13 cellular contexts compared by ENCODE assay signal in genomic region chr22:42520663-42521546, GRCh38. TPM values are rescaled to one million over a fixed set of nuclear protein-coding genes. Genes with fewer than 3 reads are reported as not detected.
DNase-seq lines count a peak whose midpoint lies in the region; ATAC-seq and TF ChIP-seq lines count a peak whose summit lies in the region.
"Had no signal": no experiment of that assay in that cellular context is flagged by ENCODE, and none has a peak within 500 bp of the region (broad histone marks: within the 10 kb centered on the region; RNA-seq: fewer than 3 reads in every experiment).

No MANE protein-coding gene starts in this region.

- DNase-seq in activated CD4-positive, alpha-beta T cell treated with anti-CD3 and anti-CD28 coated beads, Interleukin-2, amount 10 ng/mL, durations not matched to agents 7 days and 5 days, result no peak
- no peak for DNase-seq in activated CD4-positive, alpha-beta T cell treated with anti-CD3 and anti-CD28 coated beads, Interleukin-2, amount 50 U/mL, for 4 hours
- DNase-seq in T-helper 17 cell (no peak), immature natural killer cell (no peak), smooth muscle cell (lab: John Stamatoyannopoulos, UW; ENCODE audit: unreplicated experiment) (no peak), nucleus accumbens (lab: John Stamatoyannopoulos, UW) (no peak), AG08395 (ENCODE audit: low spot score) (no peak)
- DNase-seq: activated gamma-delta T cell, DMS 273 treated with DMSO at 0.1 percent for 48 hours, RPMI8226, thyroid gland had no signal

- ATAC-seq in T-helper 17 cell (no peak), GM18505 (IDR thresholded peaks at IDR 0.05; ENCODE audit: unreplicated experiment) (no peak)

- H3K4me2 ChIP-seq in smooth muscle cell, result peak overlapping the region; percentile 85

- peaks cover 13% of the 10 kb centered on the region for H3K4me1 Mint-ChIP-seq in activated CD4-positive, alpha-beta T cell treated with anti-CD3 and anti-CD28 coated beads, Interleukin-2, amount 10 ng/mL, durations not matched to agents 7 days and 5 days
- peaks cover 9% of the 10 kb centered on the region for H3K4me1 Mint-ChIP-seq in T-helper 17 cell
- H3K4me1 Mint-ChIP-seq in immature natural killer cell, result peaks cover 14 to 16% of the 10 kb centered on the region in 2 donors

- peaks cover 6% of the 10 kb centered on the region for H3K36me3 Mint-ChIP-seq in activated CD4-positive, alpha-beta T cell treated with anti-CD3 and anti-CD28 coated beads, Interleukin-2, amount 10 ng/mL, durations not matched to agents 7 days and 5 days (ENCODE audit: low read depth)
- H3K36me3 Mint-ChIP-seq in T-helper 17 cell (ENCODE audit: low read depth) (no peaks in the 10 kb centered on the region), immature natural killer cell (no peaks in the 10 kb centered on the region)

- no peak for TF ChIP-seq CTCF in smooth muscle cell (IDR thresholded peaks at IDR 0.05; ENCODE audit: borderline replicate concordance, insufficient read depth, poor library complexity, severe bottlenecking)

- H3K9me3 ChIP-seq in T-helper 17 cell (ENCODE audit: control insufficient read depth, low read length, poor library complexity, severe bottlenecking) (no peaks in the 10 kb centered on the region), smooth muscle cell (replicated peaks; ENCODE audit: low read depth) (no peaks in the 10 kb centered on the region)
- H3K9me3 ChIP-seq: A549, thyroid gland had no signal

- H3K27me3 ChIP-seq in smooth muscle cell (ENCODE audit: low read depth), result no peaks in the 10 kb centered on the region
- H3K27me3 ChIP-seq: thyroid gland had no signal

- CTCF ChIA-PET in activated CD4-positive, alpha-beta T cell treated with anti-CD3 and anti-CD28 coated beads, Interleukin-2, amount 10 ng/mL, durations not matched to agents 7 days and 5 days (lab: Charles Lee), result interaction anchor here (1.6 kb wide), 1 partner anchor 13 kb away, joined by 4 read pairs; no protein-coding TSS in a partner anchor

- no peaks in the 10 kb centered on the region for H3K27me3 Mint-ChIP-seq in activated CD4-positive, alpha-beta T cell treated with anti-CD3 and anti-CD28 coated beads, Interleukin-2, amount 10 ng/mL, durations not matched to agents 7 days and 5 days
- H3K27me3 Mint-ChIP-seq in T-helper 17 cell (no peaks in the 10 kb centered on the region), immature natural killer cell (ENCODE audit: low read depth in 3 of 3) (peaks cover 2 to 9% (median 2%) of the 10 kb centered on the region in 3 donors)

- peaks cover 26% of the 10 kb centered on the region for H3K79me2 ChIP-seq in smooth muscle cell (ENCODE audit: low read depth)

- H3K9ac ChIP-seq in smooth muscle cell (ENCODE audit: low read depth), result no peak overlapping the region

- no peaks in the 10 kb centered on the region for H3K36me3 ChIP-seq in smooth muscle cell (ENCODE audit: low read depth)
- H3K36me3 ChIP-seq: thyroid gland had no signal

- H3K4me1 ChIP-seq in smooth muscle cell (ENCODE audit: low read depth), result peaks cover 9% of the 10 kb centered on the region

- no peak for TF ChIP-seq POLR2A in GM18505 (IDR thresholded peaks at IDR 0.05; ENCODE audit: borderline replicate concordance, extremely low read depth, insufficient read depth, insufficient read length)

- no peaks in the 10 kb centered on the region for H3F3A ChIP-seq in smooth muscle cell (ENCODE audit: low read depth)

- H4K20me1 ChIP-seq in smooth muscle cell (ENCODE audit: low read depth), result peaks cover 9% of the 10 kb centered on the region

- no peak overlapping the region for H3K27ac Mint-ChIP-seq in activated CD4-positive, alpha-beta T cell treated with anti-CD3 and anti-CD28 coated beads, Interleukin-2, amount 10 ng/mL, durations not matched to agents 7 days and 5 days
- H3K27ac Mint-ChIP-seq in T-helper 17 cell, result peak overlapping the region; percentile 32
- H3K27ac Mint-ChIP-seq in immature natural killer cell, result peak overlapping the region in 2 of 6 donors; percentile 38 to 78

- peak overlapping the region; percentile 71 for H2AFZ ChIP-seq in smooth muscle cell (ENCODE audit: low read depth)

- H3K4me3 Mint-ChIP-seq in activated CD4-positive, alpha-beta T cell treated with anti-CD3 and anti-CD28 coated beads, Interleukin-2, amount 10 ng/mL, durations not matched to agents 7 days and 5 days, result peak overlapping the region; percentile 97
- H3K4me3 Mint-ChIP-seq in T-helper 17 cell, result peak overlapping the region; percentile 58
- H3K4me3 Mint-ChIP-seq in immature natural killer cell, result peak overlapping the region; percentile 45 to 95 (median 55)

- POLR2A ChIA-PET in activated CD4-positive, alpha-beta T cell treated with anti-CD3 and anti-CD28 coated beads, Interleukin-2, amount 10 ng/mL, durations not matched to agents 7 days and 5 days (lab: Charles Lee), result no interaction called here

- no peak overlapping the region for H3K4me3 ChIP-seq in smooth muscle cell

- WGBS in smooth muscle cell (ENCODE audit: low lambda C conversion rate), result 87% methylated on average over 20 of the region's 20 CpGs

- H3K9me3 Mint-ChIP-seq in activated CD4-positive, alpha-beta T cell treated with anti-CD3 and anti-CD28 coated beads, Interleukin-2, amount 10 ng/mL, durations not matched to agents 7 days and 5 days, result no peaks in the 10 kb centered on the region
- H3K9me3 Mint-ChIP-seq in immature natural killer cell, result no peaks in the 10 kb centered on the region

- peak overlapping the region; percentile 15 for H3K27ac ChIP-seq in smooth muscle cell (ENCODE audit: low read depth)

RNA-seq across cellular contexts. Expression of gene RRP7A, which starts 1.3 kb away (rescaled TPM):
- 10 to 100 TPM; 53.1 to 57.5 TPM for total RNA-seq in activated CD4-positive, alpha-beta T cell treated with anti-CD3 and anti-CD28 coated beads, Interleukin-2, amount 10 ng/mL, durations not matched to agents 7 days and 5 days
- total RNA-seq in T-helper 17 cell (10 to 100 TPM; 45.7 to 49.0 TPM), smooth muscle cell (24.5 and 26.3 TPM in 2 replicates)
- polyA plus RNA-seq in immature natural killer cell (10 to 100 TPM; 54.3 to 78.2 (median 62.3) TPM), smooth muscle cell (64.2 and 84.0 TPM in 2 replicates)

RNA-seq across cellular contexts. Expression of gene SERHL2, which starts 32.9 kb away (rescaled TPM):
- under 1 TPM; 0.83 to 0.97 TPM for total RNA-seq in activated CD4-positive, alpha-beta T cell treated with anti-CD3 and anti-CD28 coated beads, Interleukin-2, amount 10 ng/mL, durations not matched to agents 7 days and 5 days
- total RNA-seq in T-helper 17 cell, result under 1 TPM; 0.34 to 0.40 TPM
- 1 to 10 TPM in 1 of 3 donors, not detected in 2; 1.9 TPM for polyA plus RNA-seq in immature natural killer cell
- total RNA-seq in smooth muscle cell, result 1.3 and 5.3 TPM in 2 replicates
- polyA plus RNA-seq in smooth muscle cell, result 4.6 and 7.7 TPM in 2 replicates
